ENCODE assay signal across 1 cellular context in the genomic region with DNA sequence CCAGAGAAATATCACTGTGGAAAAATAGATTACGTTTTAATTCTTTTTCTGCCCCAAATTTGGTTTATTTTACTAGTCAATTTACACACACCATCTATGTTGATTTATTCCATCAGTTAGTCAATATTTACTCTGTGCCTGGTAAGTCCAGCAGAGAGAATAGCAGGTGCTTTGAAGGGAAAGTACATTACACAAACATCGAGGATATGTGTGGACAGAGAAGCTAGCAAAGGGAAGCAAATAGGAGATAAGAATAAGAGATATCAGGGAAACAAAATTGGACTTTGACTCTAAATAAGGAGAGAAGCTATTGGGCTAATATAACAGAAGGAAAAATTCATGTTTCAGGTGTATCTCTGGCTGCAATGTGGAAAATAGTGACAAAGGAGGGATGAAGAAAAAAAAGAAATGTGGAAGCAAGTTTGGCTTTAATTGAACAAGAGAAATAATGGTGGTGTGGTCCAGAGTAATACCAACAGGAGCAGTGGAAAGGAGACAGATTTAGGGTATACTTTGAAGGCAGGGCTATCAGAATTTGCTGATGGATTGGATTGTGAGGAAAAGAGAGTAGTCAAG.
TF ChIP-seq lines count a peak whose summit lies in the region.

No MANE protein-coding gene starts in this region.

TF ChIP-seq in HepG2, 621 proteins besides CTCF, POLR2A, EP300 and RAD21 (continued from another document and continues in another):
- TF ChIP-seq, protein P1, sequence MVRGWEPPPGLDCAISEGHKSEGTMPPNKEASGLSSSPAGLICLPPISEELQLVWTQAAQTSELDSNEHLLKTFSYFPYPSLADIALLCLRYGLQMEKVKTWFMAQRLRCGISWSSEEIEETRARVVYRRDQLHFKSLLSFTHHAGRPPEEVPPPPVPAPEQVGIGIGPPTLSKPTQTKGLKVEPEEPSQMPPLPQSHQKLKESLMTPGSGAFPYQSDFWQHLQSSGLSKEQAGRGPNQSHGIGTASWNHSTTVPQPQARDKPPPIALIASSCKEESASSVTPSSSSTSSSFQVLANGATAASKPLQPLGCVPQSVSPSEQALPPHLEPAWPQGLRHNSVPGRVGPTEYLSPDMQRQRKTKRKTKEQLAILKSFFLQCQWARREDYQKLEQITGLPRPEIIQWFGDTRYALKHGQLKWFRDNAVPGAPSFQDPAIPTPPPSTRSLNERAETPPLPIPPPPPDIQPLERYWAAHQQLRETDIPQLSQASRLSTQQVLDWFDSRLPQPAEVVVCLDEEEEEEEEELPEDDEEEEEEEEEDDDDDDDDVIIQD (CRISPR knock-in tag; IDR thresholded peaks at IDR 0.05; ENCODE audit: low read depth) = peak; percentile 99
- TF ChIP-seq MEIS2 (CRISPR knock-in tag; IDR thresholded peaks at IDR 0.05) (peak; percentile 61; the same call in 1 of the 2 replicates), ADNP (CRISPR knock-in tag; IDR thresholded peaks at IDR 0.05) (no peak), MIER3 (CRISPR knock-in tag; IDR thresholded peaks at IDR 0.05; ENCODE audit: borderline replicate concordance) (peak; percentile 91), RORA (CRISPR knock-in tag; IDR thresholded peaks at IDR 0.05) (no peak), ZFX (CRISPR knock-in tag; IDR thresholded peaks at IDR 0.05; ENCODE audit: low read depth) (no peak), HIVEP1 (CRISPR knock-in tag; IDR thresholded peaks at IDR 0.05) (no peak), KLF16 (CRISPR knock-in tag; IDR thresholded peaks at IDR 0.05) (peak in 1 of 2 experiments; percentile 70; a peak in 2 of 4 replicates), ZNF331 (CRISPR knock-in tag; IDR thresholded peaks at IDR 0.05) (peak; percentile 82; the same call in 1 of the 2 replicates), SRSF9 (IDR thresholded peaks at IDR 0.05; ENCODE audit: borderline replicate concordance, insufficient read depth, low read depth, low read length, poor library complexity, severe bottlenecking) (no peak), GZF1 (CRISPR knock-in tag; IDR thresholded peaks at IDR 0.05) (no peak), ZNF781 (CRISPR knock-in tag; IDR thresholded peaks at IDR 0.05; ENCODE audit: borderline replicate concordance, not compliant biosample characterization) (no peak), ZNF367 (CRISPR knock-in tag; IDR thresholded peaks at IDR 0.05; ENCODE audit: borderline replicate concordance) (no peak), ZNF17 (CRISPR knock-in tag; IDR thresholded peaks at IDR 0.05) (no peak), NR2F6 (IDR thresholded peaks at IDR 0.05) (peak; percentile 76), NR2F6 (CRISPR knock-in tag; IDR thresholded peaks at IDR 0.05) (peak; percentile 65), ZMYM4 (CRISPR knock-in tag; IDR thresholded peaks at IDR 0.05) (peak; percentile 89), ZMYM3 (CRISPR knock-in tag; IDR thresholded peaks at IDR 0.05) (no peak), NCOR1 (IDR thresholded peaks at IDR 0.05; ENCODE audit: borderline replicate concordance, low read length) (peak; percentile 85; the same call in 1 of the 2 replicates), ONECUT2 (CRISPR knock-in tag; IDR thresholded peaks at IDR 0.05) (peak; percentile 67), ZFP41 (CRISPR knock-in tag; IDR thresholded peaks at IDR 0.05; ENCODE audit: borderline replicate concordance) (no peak), HOXD1 (CRISPR knock-in tag; IDR thresholded peaks at IDR 0.05) (peak; percentile 77), PHF8 (CRISPR knock-in tag; IDR thresholded peaks at IDR 0.05) (peak; percentile 23; the same call in 1 of the 2 replicates), ZNF337 (CRISPR knock-in tag; IDR thresholded peaks at IDR 0.05; ENCODE audit: borderline replicate concordance, low read depth) (no peak), CREB1 (IDR thresholded peaks at IDR 0.05) (no peak), CREB1 (CRISPR knock-in tag; IDR thresholded peaks at IDR 0.05) (peak; percentile 79), ZFP1 (CRISPR knock-in tag; IDR thresholded peaks at IDR 0.05) (peak; percentile 84; the same call in 1 of the 2 replicates), ASH2L (IDR thresholded peaks at IDR 0.05; ENCODE audit: insufficient read length, low read depth, low read length) (peak; percentile 77), ZNF563 (CRISPR knock-in tag; IDR thresholded peaks at IDR 0.05) (no peak), ZFP36L1 (CRISPR knock-in tag; IDR thresholded peaks at IDR 0.05) (peak; percentile 51; the same call in 1 of the 2 replicates)
- TF ChIP-seq, protein P2, sequence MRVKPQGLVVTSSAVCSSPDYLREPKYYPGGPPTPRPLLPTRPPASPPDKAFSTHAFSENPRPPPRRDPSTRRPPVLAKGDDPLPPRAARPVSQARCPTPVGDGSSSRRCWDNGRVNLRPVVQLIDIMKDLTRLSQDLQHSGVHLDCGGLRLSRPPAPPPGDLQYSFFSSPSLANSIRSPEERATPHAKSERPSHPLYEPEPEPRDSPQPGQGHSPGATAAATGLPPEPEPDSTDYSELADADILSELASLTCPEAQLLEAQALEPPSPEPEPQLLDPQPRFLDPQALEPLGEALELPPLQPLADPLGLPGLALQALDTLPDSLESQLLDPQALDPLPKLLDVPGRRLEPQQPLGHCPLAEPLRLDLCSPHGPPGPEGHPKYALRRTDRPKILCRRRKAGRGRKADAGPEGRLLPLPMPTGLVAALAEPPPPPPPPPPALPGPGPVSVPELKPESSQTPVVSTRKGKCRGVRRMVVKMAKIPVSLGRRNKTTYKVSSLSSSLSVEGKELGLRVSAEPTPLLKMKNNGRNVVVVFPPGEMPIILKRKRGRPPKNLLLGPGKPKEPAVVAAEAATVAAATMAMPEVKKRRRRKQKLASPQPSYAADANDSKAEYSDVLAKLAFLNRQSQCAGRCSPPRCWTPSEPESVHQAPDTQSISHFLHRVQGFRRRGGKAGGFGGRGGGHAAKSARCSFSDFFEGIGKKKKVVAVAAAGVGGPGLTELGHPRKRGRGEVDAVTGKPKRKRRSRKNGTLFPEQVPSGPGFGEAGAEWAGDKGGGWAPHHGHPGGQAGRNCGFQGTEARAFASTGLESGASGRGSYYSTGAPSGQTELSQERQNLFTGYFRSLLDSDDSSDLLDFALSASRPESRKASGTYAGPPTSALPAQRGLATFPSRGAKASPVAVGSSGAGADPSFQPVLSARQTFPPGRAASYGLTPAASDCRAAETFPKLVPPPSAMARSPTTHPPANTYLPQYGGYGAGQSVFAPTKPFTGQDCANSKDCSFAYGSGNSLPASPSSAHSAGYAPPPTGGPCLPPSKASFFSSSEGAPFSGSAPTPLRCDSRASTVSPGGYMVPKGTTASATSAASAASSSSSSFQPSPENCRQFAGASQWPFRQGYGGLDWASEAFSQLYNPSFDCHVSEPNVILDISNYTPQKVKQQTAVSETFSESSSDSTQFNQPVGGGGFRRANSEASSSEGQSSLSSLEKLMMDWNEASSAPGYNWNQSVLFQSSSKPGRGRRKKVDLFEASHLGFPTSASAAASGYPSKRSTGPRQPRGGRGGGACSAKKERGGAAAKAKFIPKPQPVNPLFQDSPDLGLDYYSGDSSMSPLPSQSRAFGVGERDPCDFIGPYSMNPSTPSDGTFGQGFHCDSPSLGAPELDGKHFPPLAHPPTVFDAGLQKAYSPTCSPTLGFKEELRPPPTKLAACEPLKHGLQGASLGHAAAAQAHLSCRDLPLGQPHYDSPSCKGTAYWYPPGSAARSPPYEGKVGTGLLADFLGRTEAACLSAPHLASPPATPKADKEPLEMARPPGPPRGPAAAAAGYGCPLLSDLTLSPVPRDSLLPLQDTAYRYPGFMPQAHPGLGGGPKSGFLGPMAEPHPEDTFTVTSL (CRISPR knock-in tag; IDR thresholded peaks at IDR 0.05; ENCODE audit: borderline replicate concordance) = peak; percentile 100
- TF ChIP-seq, protein P3, sequence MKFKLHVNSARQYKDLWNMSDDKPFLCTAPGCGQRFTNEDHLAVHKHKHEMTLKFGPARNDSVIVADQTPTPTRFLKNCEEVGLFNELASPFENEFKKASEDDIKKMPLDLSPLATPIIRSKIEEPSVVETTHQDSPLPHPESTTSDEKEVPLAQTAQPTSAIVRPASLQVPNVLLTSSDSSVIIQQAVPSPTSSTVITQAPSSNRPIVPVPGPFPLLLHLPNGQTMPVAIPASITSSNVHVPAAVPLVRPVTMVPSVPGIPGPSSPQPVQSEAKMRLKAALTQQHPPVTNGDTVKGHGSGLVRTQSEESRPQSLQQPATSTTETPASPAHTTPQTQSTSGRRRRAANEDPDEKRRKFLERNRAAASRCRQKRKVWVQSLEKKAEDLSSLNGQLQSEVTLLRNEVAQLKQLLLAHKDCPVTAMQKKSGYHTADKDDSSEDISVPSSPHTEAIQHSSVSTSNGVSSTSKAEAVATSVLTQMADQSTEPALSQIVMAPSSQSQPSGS (CRISPR knock-in tag; IDR thresholded peaks at IDR 0.05) = peak; percentile 88
- TF ChIP-seq, protein P4, sequence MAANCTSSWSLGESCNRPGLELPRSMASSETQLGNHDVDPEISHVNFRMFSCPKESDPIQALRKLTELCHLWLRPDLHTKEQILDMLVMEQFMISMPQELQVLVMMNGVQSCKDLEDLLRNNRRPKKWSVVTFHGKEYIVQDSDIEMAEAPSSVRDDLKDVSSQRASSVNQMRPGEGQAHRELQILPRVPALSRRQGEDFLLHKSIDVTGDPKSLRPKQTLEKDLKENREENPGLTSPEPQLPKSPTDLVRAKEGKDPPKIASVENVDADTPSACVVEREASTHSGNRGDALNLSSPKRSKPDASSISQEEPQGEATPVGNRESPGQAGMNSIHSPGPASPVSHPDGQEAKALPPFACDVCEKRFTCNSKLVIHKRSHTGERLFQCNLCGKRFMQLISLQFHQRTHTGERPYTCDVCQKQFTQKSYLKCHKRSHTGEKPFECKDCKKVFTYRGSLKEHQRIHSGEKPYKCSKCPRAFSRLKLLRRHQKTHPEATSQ (CRISPR knock-in tag; IDR thresholded peaks at IDR 0.05; ENCODE audit: borderline replicate concordance) = peak; percentile 86; the same call in 1 of the 2 replicates
- TF ChIP-seq, protein P5, sequence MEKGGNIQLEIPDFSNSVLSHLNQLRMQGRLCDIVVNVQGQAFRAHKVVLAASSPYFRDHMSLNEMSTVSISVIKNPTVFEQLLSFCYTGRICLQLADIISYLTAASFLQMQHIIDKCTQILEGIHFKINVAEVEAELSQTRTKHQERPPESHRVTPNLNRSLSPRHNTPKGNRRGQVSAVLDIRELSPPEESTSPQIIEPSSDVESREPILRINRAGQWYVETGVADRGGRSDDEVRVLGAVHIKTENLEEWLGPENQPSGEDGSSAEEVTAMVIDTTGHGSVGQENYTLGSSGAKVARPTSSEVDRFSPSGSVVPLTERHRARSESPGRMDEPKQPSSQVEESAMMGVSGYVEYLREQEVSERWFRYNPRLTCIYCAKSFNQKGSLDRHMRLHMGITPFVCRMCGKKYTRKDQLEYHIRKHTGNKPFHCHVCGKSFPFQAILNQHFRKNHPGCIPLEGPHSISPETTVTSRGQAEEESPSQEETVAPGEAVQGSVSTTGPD (CRISPR knock-in tag; IDR thresholded peaks at IDR 0.05) = 0 out of 2 replicates have a peak, but pooled peaks have one; percentile 15
- TF ChIP-seq, protein P6, sequence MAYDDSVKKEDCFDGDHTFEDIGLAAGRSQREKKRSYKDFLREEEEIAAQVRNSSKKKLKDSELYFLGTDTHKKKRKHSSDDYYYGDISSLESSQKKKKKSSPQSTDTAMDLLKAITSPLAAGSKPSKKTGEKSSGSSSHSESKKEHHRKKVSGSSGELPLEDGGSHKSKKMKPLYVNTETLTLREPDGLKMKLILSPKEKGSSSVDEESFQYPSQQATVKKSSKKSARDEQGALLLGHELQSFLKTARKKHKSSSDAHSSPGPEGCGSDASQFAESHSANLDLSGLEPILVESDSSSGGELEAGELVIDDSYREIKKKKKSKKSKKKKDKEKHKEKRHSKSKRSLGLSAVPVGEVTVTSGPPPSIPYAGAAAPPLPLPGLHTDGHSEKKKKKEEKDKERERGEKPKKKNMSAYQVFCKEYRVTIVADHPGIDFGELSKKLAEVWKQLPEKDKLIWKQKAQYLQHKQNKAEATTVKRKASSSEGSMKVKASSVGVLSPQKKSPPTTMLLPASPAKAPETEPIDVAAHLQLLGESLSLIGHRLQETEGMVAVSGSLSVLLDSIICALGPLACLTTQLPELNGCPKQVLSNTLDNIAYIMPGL (CRISPR knock-in tag; IDR thresholded peaks at IDR 0.05; ENCODE audit: borderline replicate concordance in 1 of 2, low read depth in 1 of 2) = peak in 1 of 2 experiments; percentile 55; a peak in 1 of 4 replicates
- TF ChIP-seq, protein P7, sequence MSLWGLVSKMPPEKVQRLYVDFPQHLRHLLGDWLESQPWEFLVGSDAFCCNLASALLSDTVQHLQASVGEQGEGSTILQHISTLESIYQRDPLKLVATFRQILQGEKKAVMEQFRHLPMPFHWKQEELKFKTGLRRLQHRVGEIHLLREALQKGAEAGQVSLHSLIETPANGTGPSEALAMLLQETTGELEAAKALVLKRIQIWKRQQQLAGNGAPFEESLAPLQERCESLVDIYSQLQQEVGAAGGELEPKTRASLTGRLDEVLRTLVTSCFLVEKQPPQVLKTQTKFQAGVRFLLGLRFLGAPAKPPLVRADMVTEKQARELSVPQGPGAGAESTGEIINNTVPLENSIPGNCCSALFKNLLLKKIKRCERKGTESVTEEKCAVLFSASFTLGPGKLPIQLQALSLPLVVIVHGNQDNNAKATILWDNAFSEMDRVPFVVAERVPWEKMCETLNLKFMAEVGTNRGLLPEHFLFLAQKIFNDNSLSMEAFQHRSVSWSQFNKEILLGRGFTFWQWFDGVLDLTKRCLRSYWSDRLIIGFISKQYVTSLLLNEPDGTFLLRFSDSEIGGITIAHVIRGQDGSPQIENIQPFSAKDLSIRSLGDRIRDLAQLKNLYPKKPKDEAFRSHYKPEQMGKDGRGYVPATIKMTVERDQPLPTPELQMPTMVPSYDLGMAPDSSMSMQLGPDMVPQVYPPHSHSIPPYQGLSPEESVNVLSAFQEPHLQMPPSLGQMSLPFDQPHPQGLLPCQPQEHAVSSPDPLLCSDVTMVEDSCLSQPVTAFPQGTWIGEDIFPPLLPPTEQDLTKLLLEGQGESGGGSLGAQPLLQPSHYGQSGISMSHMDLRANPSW (CRISPR knock-in tag; IDR thresholded peaks at IDR 0.05; ENCODE audit: borderline replicate concordance) = 0 out of 2 replicates have a peak, but pooled peaks have one; percentile 68
- TF ChIP-seq, protein P8, sequence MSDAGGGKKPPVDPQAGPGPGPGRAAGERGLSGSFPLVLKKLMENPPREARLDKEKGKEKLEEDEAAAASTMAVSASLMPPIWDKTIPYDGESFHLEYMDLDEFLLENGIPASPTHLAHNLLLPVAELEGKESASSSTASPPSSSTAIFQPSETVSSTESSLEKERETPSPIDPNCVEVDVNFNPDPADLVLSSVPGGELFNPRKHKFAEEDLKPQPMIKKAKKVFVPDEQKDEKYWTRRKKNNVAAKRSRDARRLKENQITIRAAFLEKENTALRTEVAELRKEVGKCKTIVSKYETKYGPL (CRISPR knock-in tag; IDR thresholded peaks at IDR 0.05) = peak; percentile 30; the same call in 1 of the 2 replicates
- TF ChIP-seq, protein P9, sequence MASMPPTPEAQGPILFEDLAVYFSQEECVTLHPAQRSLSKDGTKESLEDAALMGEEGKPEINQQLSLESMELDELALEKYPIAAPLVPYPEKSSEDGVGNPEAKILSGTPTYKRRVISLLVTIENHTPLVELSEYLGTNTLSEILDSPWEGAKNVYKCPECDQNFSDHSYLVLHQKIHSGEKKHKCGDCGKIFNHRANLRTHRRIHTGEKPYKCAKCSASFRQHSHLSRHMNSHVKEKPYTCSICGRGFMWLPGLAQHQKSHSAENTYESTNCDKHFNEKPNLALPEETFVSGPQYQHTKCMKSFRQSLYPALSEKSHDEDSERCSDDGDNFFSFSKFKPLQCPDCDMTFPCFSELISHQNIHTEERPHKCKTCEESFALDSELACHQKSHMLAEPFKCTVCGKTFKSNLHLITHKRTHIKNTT (CRISPR knock-in tag; IDR thresholded peaks at IDR 0.05) = no peak
- TF ChIP-seq, protein P10, sequence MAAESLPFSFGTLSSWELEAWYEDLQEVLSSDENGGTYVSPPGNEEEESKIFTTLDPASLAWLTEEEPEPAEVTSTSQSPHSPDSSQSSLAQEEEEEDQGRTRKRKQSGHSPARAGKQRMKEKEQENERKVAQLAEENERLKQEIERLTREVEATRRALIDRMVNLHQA (CRISPR knock-in tag; IDR thresholded peaks at IDR 0.05) = no peak; the same call in 1 of the 2 replicates
